Comparison of ENCODE assay signal across 8 cellular contexts in the genomic region with DNA sequence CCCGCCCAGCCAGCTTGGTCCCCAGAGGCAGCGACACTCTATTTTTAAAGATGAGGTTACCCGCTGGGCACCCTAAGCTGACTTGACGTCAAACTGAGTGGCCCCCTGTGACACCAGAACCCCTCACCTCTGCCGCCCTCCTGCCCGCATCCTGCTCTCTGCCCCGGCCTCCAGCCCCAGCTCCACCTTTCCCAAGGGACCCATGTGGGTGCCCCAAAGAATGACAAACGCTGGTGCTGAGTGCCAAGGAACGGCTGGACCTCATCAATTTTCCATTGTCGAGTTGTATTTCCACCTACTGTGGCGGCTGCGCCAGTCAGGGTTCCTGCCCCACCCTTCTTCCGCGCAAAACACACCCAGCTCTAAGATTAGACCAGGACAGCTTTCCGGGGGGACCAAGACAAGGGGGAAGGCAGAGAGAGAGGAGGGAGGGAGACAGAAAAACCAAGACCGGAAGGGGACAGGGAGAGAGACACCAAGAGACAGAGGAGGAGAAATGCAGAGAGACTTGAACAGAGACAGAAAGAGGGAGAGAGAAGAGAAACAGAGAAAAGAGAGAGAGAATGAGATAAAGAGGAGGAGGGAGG. TPM values are rescaled to one million over a fixed set of nuclear protein-coding genes. Genes with fewer than 3 reads are reported as not detected.
A peak's percentile ranks its signal among the peaks of the same experiment; 100 is the strongest.
DNase-seq lines count a peak whose midpoint lies in the region; ATAC-seq and TF ChIP-seq lines count a peak whose summit lies in the region.

No MANE protein-coding gene starts in this region.

- no peaks in the 10 kb centered on the region for H3K9me2 ChIP-seq in Karpas-422 (replicated peaks; ENCODE audit: insufficient read depth, low read length)

- no peaks in the 10 kb centered on the region for H3K9me3 Mint-ChIP-seq in Caco-2 (ENCODE audit: unreplicated experiment)
- no peaks in the 10 kb centered on the region for H3K9me3 Mint-ChIP-seq in MCF 10A (ENCODE audit: unreplicated experiment)

- no peak overlapping the region for H4K8ac ChIP-seq in neuronal stem cell (ENCODE audit: low read depth, low read length)

- CTCF ChIA-PET in Caco-2 (lab: Charles Lee) (no interaction called here), MCF 10A (lab: Yijun Ruan, JAX) (interaction anchor here (0.6 to 1.6 kb wide), 3 partner anchors 10 to 102 kb away, joined by 4 read pairs; no protein-coding TSS in a partner anchor)

- H3K4me2 ChIP-seq in Karpas-422 (ENCODE audit: low read depth, low read length, poor library complexity, severe bottlenecking) (peak overlapping the region; percentile 79), neuronal stem cell (ENCODE audit: insufficient read depth, low read length, poor library complexity, severe bottlenecking) (no peak overlapping the region)

- POLR2A ChIA-PET in Caco-2 (lab: Charles Lee) (no interaction called here), MCF 10A (lab: Yijun Ruan, JAX) (interaction anchor here (1.0 kb wide), 1 partner anchor 106 kb away, joined by 5 read pairs; no protein-coding TSS in a partner anchor)

- no peak overlapping the region for H3K23ac ChIP-seq in neuronal stem cell (ENCODE audit: low read depth, low read length, poor library complexity)

- DNase-seq in Caco-2 (no peak), Karpas-422 (peak; percentile 67), MCF 10A (ENCODE audit: unreplicated experiment) (no peak), HK-2 (ENCODE audit: unreplicated experiment) (no peak), neuronal stem cell (ENCODE audit: low spot score) (no peak), HT-29 (ENCODE audit: low spot score) (no peak)

- H2AFZ ChIP-seq in Karpas-422 (ENCODE audit: low read length) (no peak overlapping the region), neuronal stem cell (ENCODE audit: low read length) (no peak overlapping the region)

- H2BK120ac ChIP-seq in neuronal stem cell (ENCODE audit: low read depth, low read length): no peak overlapping the region

- H3K36me3 ChIP-seq in Caco-2 (ENCODE audit: control insufficient read depth, insufficient read depth, low read length) (no peaks in the 10 kb centered on the region), Karpas-422 (ENCODE audit: insufficient read depth, low read length) (no peaks in the 10 kb centered on the region), muscle layer of duodenum (ENCODE audit: control insufficient read depth in 1 of 2, insufficient read depth in 2 of 2, low read length in 2 of 2) (no peaks in the 10 kb centered on the region), neuronal stem cell (replicated peaks in 1 of 2; ENCODE audit: control insufficient read depth in 2 of 2, insufficient read depth in 2 of 2, low read length in 2 of 2) (no peaks in the 10 kb centered on the region)

- no peak for ATAC-seq in HG03342 (IDR thresholded peaks at IDR 0.05; ENCODE audit: unreplicated experiment)

- no peak overlapping the region for H3K14ac ChIP-seq in neuronal stem cell (ENCODE audit: low read length)

- no peak overlapping the region for H3K4me3 ChIP-seq in Caco-2 (ENCODE audit: low read depth, low read length)
- H3K4me3 ChIP-seq in Karpas-422 (ENCODE audit: low read length): peak overlapping the region; percentile 78
- peak overlapping the region; percentile 55 to 71 for H3K4me3 ChIP-seq in muscle layer of duodenum (ENCODE audit: low read depth in 1 of 2, low read length in 2 of 2)
- H3K4me3 ChIP-seq in neuronal stem cell (ENCODE audit: low read length in 2 of 2): peak overlapping the region in 1 of 2 donors; percentile 67

- no peak overlapping the region for H4K91ac ChIP-seq in neuronal stem cell (ENCODE audit: low read depth, low read length, poor library complexity)

- H2BK15ac ChIP-seq in neuronal stem cell (ENCODE audit: low read length): no peak overlapping the region

- peak overlapping the region; percentile 70 for H3K9ac ChIP-seq in Karpas-422 (ENCODE audit: low read length)
- H3K9ac ChIP-seq in neuronal stem cell (ENCODE audit: low read depth, low read length, poor library complexity): no peak overlapping the region

- 0 out of 2 replicates have a peak, but pooled peaks cover 7% of the 10 kb centered on the region for H4K20me1 ChIP-seq in Karpas-422 (ENCODE audit: insufficient read depth, low read depth, low read length)

- no peak for TF ChIP-seq CTCF in Caco-2 (IDR thresholded peaks at IDR 0.05; ENCODE audit: insufficient read depth in 1 of 2, low read depth in 1 of 2, low read length in 1 of 2, severe bottlenecking in 1 of 2, unreplicated experiment in 1 of 2)
- no peak for TF ChIP-seq CTCF in MCF 10A (IDR thresholded peaks at IDR 0.05; ENCODE audit: unreplicated experiment)

- H2AK5ac ChIP-seq in neuronal stem cell (ENCODE audit: low read depth, low read length): no peak overlapping the region

- H3K4me1 Mint-ChIP-seq in Caco-2 (ENCODE audit: low read depth, unreplicated experiment) (no peaks in the 10 kb centered on the region), MCF 10A (ENCODE audit: insufficient read depth, unreplicated experiment) (peaks cover 8% of the 10 kb centered on the region)

- no peaks in the 10 kb centered on the region for H3K9me3 ChIP-seq in Caco-2
- H3K9me3 ChIP-seq in Karpas-422 (ENCODE audit: low read length): no peaks in the 10 kb centered on the region
- no peaks in the 10 kb centered on the region for H3K9me3 ChIP-seq in muscle layer of duodenum (ENCODE audit: control insufficient read depth in 1 of 2, low read length in 2 of 2)
- no peaks in the 10 kb centered on the region for H3K9me3 ChIP-seq in neuronal stem cell (replicated peaks in 1 of 2; ENCODE audit: control insufficient read depth in 2 of 2, insufficient read depth in 1 of 2, low read depth in 1 of 2, low read length in 2 of 2)

- peak overlapping the region; percentile 83 for H3K4me3 Mint-ChIP-seq in Caco-2 (ENCODE audit: unreplicated experiment)
- peak overlapping the region; percentile 78 for H3K4me3 Mint-ChIP-seq in MCF 10A (ENCODE audit: unreplicated experiment)

- BruUV-seq in Caco-2 (replicated peaks; lab: Mats Ljungman, UMichigan) (no TSS peak), MCF 10A (replicated peaks; lab: Mats Ljungman, UMichigan) (no TSS peak)

- intact Hi-C loops in Caco-2 (cut with micrococcal nuclease; ENCODE audit: unreplicated experiment): loop anchor here (5.0 kb wide), 1 partner anchor 49 kb away; no protein-coding TSS in a partner anchor
- intact Hi-C loops in MCF 10A (cut with micrococcal nuclease): loop anchor here (5.0 kb wide), 1 partner anchor 59 kb away; no protein-coding TSS in a partner anchor

- H3K18ac ChIP-seq in neuronal stem cell (ENCODE audit: low read length): no peak overlapping the region

- peaks cover 3% of the 10 kb centered on the region for H3K36me3 Mint-ChIP-seq in Caco-2 (ENCODE audit: insufficient read depth, unreplicated experiment)
- H3K36me3 Mint-ChIP-seq in MCF 10A (ENCODE audit: insufficient read depth, unreplicated experiment): peaks cover 9% of the 10 kb centered on the region

- H2BK5ac ChIP-seq in neuronal stem cell (ENCODE audit: low read length): no peak overlapping the region

- H3K27me3 ChIP-seq in Caco-2 (replicated peaks; ENCODE audit: control insufficient read depth, insufficient read depth, low read length): no peaks in the 10 kb centered on the region
- H3K27me3 ChIP-seq in Karpas-422 (ENCODE audit: low read length): no peaks in the 10 kb centered on the region
- H3K27me3 ChIP-seq in muscle layer of duodenum (ENCODE audit: low read depth, low read length): no peaks in the 10 kb centered on the region
- H3K27me3 ChIP-seq in neuronal stem cell (ENCODE audit: control insufficient read depth in 3 of 3, insufficient read depth in 3 of 3, low read depth in 1 of 3, low read length in 3 of 3): peaks cover 0 to 20% (median 0%) of the 10 kb centered on the region in 3 experiments

- H3K27ac ChIP-seq in Karpas-422 (ENCODE audit: low read length) (peak overlapping the region; percentile 65), muscle layer of duodenum (ENCODE audit: low read length) (no peak overlapping the region), neuronal stem cell (replicated peaks; ENCODE audit: low read length) (no peak overlapping the region)

- H3K4me1 ChIP-seq in Caco-2 (no peaks in the 10 kb centered on the region), Karpas-422 (ENCODE audit: low read length) (peaks cover 28% of the 10 kb centered on the region), muscle layer of duodenum (ENCODE audit: control insufficient read depth in 1 of 2, insufficient read depth in 2 of 2, low read length in 2 of 2) (no peaks in the 10 kb centered on the region), neuronal stem cell (ENCODE audit: control insufficient read depth in 2 of 2, insufficient read depth in 1 of 2, low read depth in 1 of 2, low read length in 2 of 2) (no peaks in the 10 kb centered on the region)

- H3K27ac Mint-ChIP-seq in Caco-2 (ENCODE audit: unreplicated experiment) (no peak overlapping the region), MCF 10A (ENCODE audit: low read depth, unreplicated experiment) (peak overlapping the region; percentile 8)

- no peak overlapping the region for H2BK12ac ChIP-seq in neuronal stem cell (ENCODE audit: low read length)

- H3K79me1 ChIP-seq in neuronal stem cell (ENCODE audit: low read depth, low read length): peaks cover 6% of the 10 kb centered on the region

- H3K27me3 Mint-ChIP-seq in Caco-2 (ENCODE audit: insufficient read depth, unreplicated experiment) (no peaks in the 10 kb centered on the region), MCF 10A (ENCODE audit: insufficient read depth, unreplicated experiment) (no peaks in the 10 kb centered on the region)

- WGBS in neuronal stem cell (ENCODE audit: extremely low coverage in 2 of 2, insufficient read length in 2 of 2, insufficient replicate concordance in 1 of 2), 2 donors: no CpG with 5 or more reads among the region's 16 CpGs

- peaks cover 55% of the 10 kb centered on the region for H3K79me2 ChIP-seq in Karpas-422 (ENCODE audit: low read length)

- H3K4ac ChIP-seq in neuronal stem cell (ENCODE audit: low read length): no peak overlapping the region

RNA-seq across cellular contexts. Expression of a gene that starts 2.0 kb away (rescaled TPM):
- total RNA-seq in Caco-2 (2022) (20.3 and 23.3 TPM in 2 replicates), MCF 10A (2022) (35.3 and 35.6 TPM in 2 replicates)
- total RNA-seq in Karpas-422 (2014; rRNA removed; shearing (Covaris generic); ENCODE audit: low replicate concordance): 18.2 and 21.7 TPM in 2 replicates
- 11.5 TPM for polyA plus RNA-seq in neuronal stem cell (2013, experiment 1 of 2)
- polyA plus RNA-seq in neuronal stem cell (2013, experiment 2 of 2): 12.3 TPM
- 10.1 and 11.5 TPM in 2 replicates for total RNA-seq in HT-29 (2014; rRNA removed; shearing (Covaris generic))
